In the genomic region with DNA sequence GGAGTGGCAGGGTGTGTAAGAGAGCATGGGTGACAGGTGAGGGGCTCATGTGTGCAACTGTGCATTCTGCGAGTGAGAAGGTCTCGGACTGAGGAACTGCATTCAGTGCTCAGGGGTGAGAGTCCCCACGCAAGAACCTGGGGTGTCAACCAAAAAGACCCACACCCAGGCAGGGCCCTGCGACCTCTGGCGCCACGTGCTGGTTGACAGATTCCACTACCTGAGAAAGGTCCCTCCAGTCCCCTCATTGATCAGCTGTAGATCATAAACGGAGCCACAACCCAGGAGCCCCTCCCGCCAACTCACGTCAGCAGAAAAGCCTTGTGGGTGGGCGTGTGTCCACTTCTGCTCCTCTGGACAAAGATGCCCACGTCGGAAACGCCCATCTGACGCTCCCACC, we compare ENCODE assay signal across 24 cellular contexts.
DNase-seq lines count a peak whose midpoint lies in the region; ATAC-seq, FAIRE-seq and TF ChIP-seq lines count a peak whose summit lies in the region.
"Had no signal": no experiment of that assay in that cellular context is flagged by ENCODE, and none has a peak within 500 bp of the region (broad histone marks: within the 10 kb centered on the region; RNA-seq: fewer than 3 reads in every experiment).

No MANE protein-coding gene starts in this region.

- no peak overlapping the region for H3K4me3 ChIP-seq in H7 (ENCODE audit: insufficient read depth, low read depth, low read length)
- no peak overlapping the region for H3K4me3 ChIP-seq in GM12878
- H3K4me3 ChIP-seq: HAP-1, MG63, SK-N-MC had no signal

- H3K4me1 Mint-ChIP-seq in natural killer cell treated with Interleukin-12 subunit alpha and Interleukin-12 subunit beta and Interleukin-15 and Interleukin-18, amount 100 ng/mL, for 72 hours (ENCODE audit: low read depth in 2 of 2) = no peaks in the 10 kb centered on the region

- DNase-seq in NCI-H146 (lab: John Stamatoyannopoulos, UW) = peak; percentile 4
- no peak for DNase-seq in NCI-H146 treated with DMSO at 0.1 percent for 48 hours (lab: John Stamatoyannopoulos, UW; ENCODE audit: unreplicated experiment)
- peak; percentile 23 for DNase-seq in H7
- DNase-seq in GM12878 (ENCODE audit: low read depth, low spot score) = no peak
- no peak for DNase-seq in natural killer cell treated with Interleukin-12 subunit alpha and Interleukin-12 subunit beta and Interleukin-15 and Interleukin-18, amount 100 ng/mL, for 72 hours (ENCODE audit: low spot score)
- DNase-seq in left colon = no peak
- DNase-seq: AML-193, COR-L47, NCI-H1092, NCI-H1436 treated with DMSO at 0.1 percent for 48 hours, NCI-H2081, NCI-H446 treated with DMSO at 0.1 percent for 48 hours, NCI-H748 treated with DMSO at 0.1 percent for 48 hours, OCI-M1, SHP77 had no signal

- FAIRE-seq in GM12878 (lab: Jason Lieb, UNC) = no peak
- FAIRE-seq: G401.6, GM18507 had no signal

- H2AFZ ChIP-seq in GM12878 (ENCODE audit: control insufficient read depth, low read depth, low read length) = no peak overlapping the region

- H3K27ac ChIP-seq in GM12878 (ENCODE audit: control insufficient read depth, insufficient read depth) = no peak overlapping the region
- H3K27ac ChIP-seq: 22Rv1, SK-N-MC had no signal

- no peak overlapping the region for H3K9ac ChIP-seq in GM12878 (ENCODE audit: control insufficient read depth, insufficient read depth, low read length)

- no peak overlapping the region for H3K4me2 ChIP-seq in GM12878 (ENCODE audit: control insufficient read depth, insufficient read depth)

- H3K27me3 ChIP-seq in H7 (ENCODE audit: control insufficient read depth, insufficient read depth, low read length) (peaks cover 3% of the 10 kb centered on the region; the same call in 1 of the 2 replicates), GM12878 (replicated peaks in 1 of 2; ENCODE audit: control insufficient read depth in 2 of 2, insufficient read depth in 2 of 2, low read length in 1 of 2) (no peaks in the 10 kb centered on the region)

- no peaks in the 10 kb centered on the region for H3K9me3 ChIP-seq in GM12878 (replicated peaks; ENCODE audit: control insufficient read depth, insufficient read depth, low read length)
- H3K9me3 ChIP-seq: HAP-1, MG63 had no signal

- intact Hi-C loops in GM12878 (cut with micrococcal nuclease; ENCODE audit: unreplicated experiment) (no loop called here), left colon (cut with DNase I, micrococcal nuclease) (no loop called here)

- peak; percentile 33 for TF ChIP-seq RAD21 in GM12878 (IDR thresholded peaks at IDR 0.05; ENCODE audit: insufficient read depth, low read depth, low read length)

- ATAC-seq in GM12878 (0 out of 3 replicates have a peak, but pooled peaks have one; percentile 15), left colon (no peak), GM21360 (IDR thresholded peaks at IDR 0.05; ENCODE audit: unreplicated experiment) (no peak), GM21786 (IDR thresholded peaks at IDR 0.05; ENCODE audit: unreplicated experiment) (no peak)
- ATAC-seq in natural killer cell treated with Interleukin-12 subunit alpha and Interleukin-12 subunit beta and Interleukin-15 and Interleukin-18, amount 100 ng/mL, for 72 hours = peak; percentile 13 to 20

- no peaks in the 10 kb centered on the region for H3K79me2 ChIP-seq in GM12878 (ENCODE audit: control insufficient read depth, insufficient read depth, low read length)

- 38% methylated on average over 12 of the region's 14 CpGs for whole genome bisulfite sequencing in GM12878 (ENCODE audit: insufficient coverage, insufficient replicate concordance, low lambda C conversion rate, missing lambda C conversion rate)

- peaks cover 22 to 51% of the 10 kb centered on the region in 2 donors for H3K27me3 Mint-ChIP-seq in natural killer cell treated with Interleukin-12 subunit alpha and Interleukin-12 subunit beta and Interleukin-15 and Interleukin-18, amount 100 ng/mL, for 72 hours

- no peaks in the 10 kb centered on the region for H4K20me1 ChIP-seq in GM12878 (ENCODE audit: control insufficient read depth, insufficient read depth)

- no peak for TF ChIP-seq POLR2A in GM12878 (IDR thresholded peaks at IDR 0.05; ENCODE audit: low read depth, low read length)

- CTCF ChIA-PET in GM12878 (lab: Yijun Ruan, JAX) = interaction anchor here (0.8 to 1.3 kb wide), 3 partner anchors 13 to 202 kb away, joined by 4 read pairs; no protein-coding TSS in a partner anchor

- H3K36me3 Mint-ChIP-seq in natural killer cell treated with Interleukin-12 subunit alpha and Interleukin-12 subunit beta and Interleukin-15 and Interleukin-18, amount 100 ng/mL, for 72 hours = no peaks in the 10 kb centered on the region
- H3K36me3 Mint-ChIP-seq: CD14-positive monocyte had no signal

- POLR2A ChIA-PET in GM12878 (lab: Charles Lee) = no interaction called here

- RAD21 ChIA-PET in GM12878 (lab: Charles Lee; ENCODE audit: unreplicated experiment) = interaction anchor here (1.5 kb wide), 1 partner anchor 12 kb away, joined by 3 read pairs; no protein-coding TSS in a partner anchor

- no peak overlapping the region for H3K27ac Mint-ChIP-seq in natural killer cell treated with Interleukin-12 subunit alpha and Interleukin-12 subunit beta and Interleukin-15 and Interleukin-18, amount 100 ng/mL, for 72 hours
- H3K27ac Mint-ChIP-seq: CD14-positive monocyte had no signal

- in situ Hi-C loops in GM12878 (cut with MboI) = no loop called here

- H3K4me3 Mint-ChIP-seq in natural killer cell treated with Interleukin-12 subunit alpha and Interleukin-12 subunit beta and Interleukin-15 and Interleukin-18, amount 100 ng/mL, for 72 hours = no peak overlapping the region
- H3K4me3 Mint-ChIP-seq: CD14-positive monocyte had no signal

- SMC1A ChIA-PET in GM12878 (lab: Charles Lee; ENCODE audit: uncharacterized antibody, unreplicated experiment) = interaction anchor here (1.0 to 1.2 kb wide), 2 partner anchors 11 to 114 kb away, joined by 3 to 5 read pairs; no protein-coding TSS in a partner anchor

- BruUV-seq in GM12878 (replicated peaks; lab: Mats Ljungman, UMichigan) = no TSS peak

- H3K36me3 ChIP-seq in H7 (replicated peaks; ENCODE audit: control insufficient read depth, insufficient read depth, low read length) (no peaks in the 10 kb centered on the region), GM12878 (ENCODE audit: control insufficient read depth in 2 of 2, insufficient read depth in 2 of 2, low read length in 1 of 2) (no peaks in the 10 kb centered on the region)
- H3K36me3 ChIP-seq: HAP-1, MG63 had no signal

- TF ChIP-seq CTCF in GM12878 (IDR thresholded peaks at IDR 0.05 in 2 of 3, conservative IDR thresholded peaks at IDR 0.05 in 1 of 3; ENCODE audit: control insufficient read depth in 2 of 3, extremely low read depth in 1 of 3, insufficient read depth in 1 of 3, low read depth in 3 of 3, low read length in 3 of 3) = peak in 1 of 3 experiments; percentile 15; a peak in 1 of 6 replicates

- no peak for TF ChIP-seq EP300 in GM12878 (IDR thresholded peaks at IDR 0.05; ENCODE audit: borderline replicate concordance in 1 of 2, control insufficient read depth in 1 of 2, low read depth in 2 of 2, low read length in 2 of 2)

- H3K9me3 Mint-ChIP-seq in natural killer cell treated with Interleukin-12 subunit alpha and Interleukin-12 subunit beta and Interleukin-15 and Interleukin-18, amount 100 ng/mL, for 72 hours = no peaks in the 10 kb centered on the region
- H3K9me3 Mint-ChIP-seq: CD14-positive monocyte had no signal

- no peaks in the 10 kb centered on the region for H3K4me1 ChIP-seq in GM12878 (ENCODE audit: control insufficient read depth, insufficient read depth, low read length)
- H3K4me1 ChIP-seq: HAP-1 had no signal

TF ChIP-seq in GM12878, 131 proteins besides CTCF, POLR2A, EP300 and RAD21:
- TF ChIP-seq SP1 (IDR thresholded peaks at IDR 0.05; ENCODE audit: low read depth, low read length) (no peak), KLF5 (IDR thresholded peaks at IDR 0.05; ENCODE audit: partially characterized antibody) (no peak), CREB1 (IDR thresholded peaks at IDR 0.05; ENCODE audit: low read depth) (no peak), LARP7 (IDR thresholded peaks at IDR 0.05) (no peak), FOXK2 (IDR thresholded peaks at IDR 0.05) (no peak)
- TF ChIP-seq, protein P1, sequence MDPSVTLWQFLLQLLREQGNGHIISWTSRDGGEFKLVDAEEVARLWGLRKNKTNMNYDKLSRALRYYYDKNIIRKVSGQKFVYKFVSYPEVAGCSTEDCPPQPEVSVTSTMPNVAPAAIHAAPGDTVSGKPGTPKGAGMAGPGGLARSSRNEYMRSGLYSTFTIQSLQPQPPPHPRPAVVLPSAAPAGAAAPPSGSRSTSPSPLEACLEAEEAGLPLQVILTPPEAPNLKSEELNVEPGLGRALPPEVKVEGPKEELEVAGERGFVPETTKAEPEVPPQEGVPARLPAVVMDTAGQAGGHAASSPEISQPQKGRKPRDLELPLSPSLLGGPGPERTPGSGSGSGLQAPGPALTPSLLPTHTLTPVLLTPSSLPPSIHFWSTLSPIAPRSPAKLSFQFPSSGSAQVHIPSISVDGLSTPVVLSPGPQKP (IDR thresholded peaks at IDR 0.05; ENCODE audit: low read depth, low read length) = no peak

Comparison
In these comparisons a context has a peak if more than half of its experiments do, and no peak if none do; other contexts are left out.
1. DNase-seq: peak in NCI-H146 (single experiment) and H7 (single experiment); none in NCI-H146 treated with DMSO at 0.1 percent for 48 hours (single experiment), GM12878 (single experiment), natural killer cell treated with Interleukin-12 subunit alpha and Interleukin-12 subunit beta and Interleukin-15 and Interleukin-18, amount 100 ng/mL, for 72 hours (single experiment) and left colon (0 of 2).
2. ATAC-seq: peak in GM12878 (single experiment) and natural killer cell treated with Interleukin-12 subunit alpha and Interleukin-12 subunit beta and Interleukin-15 and Interleukin-18, amount 100 ng/mL, for 72 hours (2 of 2); none in left colon (single experiment), GM21360 (single experiment) and GM21786 (single experiment).